25 cellular contexts compared by ENCODE assay signal in the genomic region with DNA sequence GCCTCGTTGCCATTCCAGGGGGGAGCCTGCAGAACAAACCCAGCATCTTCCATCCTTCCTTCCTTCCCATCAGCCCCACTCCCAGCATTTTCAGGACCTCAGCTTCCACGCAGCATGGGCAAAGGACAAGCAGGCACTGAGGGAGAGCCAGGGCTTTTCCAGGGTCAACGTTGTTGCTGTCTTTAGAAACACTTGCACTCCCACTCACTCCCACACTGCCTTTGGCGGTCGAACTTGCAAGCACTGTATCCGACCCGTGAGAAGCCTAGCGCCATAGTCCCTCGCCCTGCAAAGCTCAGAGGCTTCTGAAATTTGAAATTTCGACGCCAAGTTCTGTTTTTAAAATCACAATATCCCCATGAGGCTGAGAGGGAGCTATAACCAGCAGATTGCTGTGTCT.
"Had no signal": no experiment of that assay in that cellular context is flagged by ENCODE, and none has a peak within 500 bp of the region (broad histone marks: within the 10 kb centered on the region; RNA-seq: fewer than 3 reads in every experiment).

No MANE protein-coding gene starts in this region.

- H3K4me3 Mint-ChIP-seq: activated B cell treated with CpG ODN at 0.5 μM for 24 hours; activated CD4-positive, alpha-beta memory T cell treated with anti-CD3 and anti-CD28 coated beads for 36 hours; activated CD4-positive, alpha-beta T cell treated with anti-CD3 and anti-CD28 coated beads for 36 hours; activated naive CD4-positive, alpha-beta T cell treated with anti-CD3 and anti-CD28 coated beads for 36 hours; activated naive CD8-positive, alpha-beta T cell treated with anti-CD3 and anti-CD28 coated beads, Interleukin-2, amount 10 ng/mL, durations not matched to agents 7 days and 5 days; activated T-cell treated with anti-CD3 and anti-CD28 coated beads, Interleukin-2, amount 50 U/mL, for 72 hours; effector memory CD8-positive, alpha-beta T cell; natural killer cell; type B pancreatic cell had no signal

- FAIRE-seq: endothelial cell of umbilical vein, islet of Langerhans had no signal

- H3K27me3 Mint-ChIP-seq: activated B cell treated with CpG ODN at 0.5 μM for 24 hours; activated CD4-positive, alpha-beta memory T cell treated with anti-CD3 and anti-CD28 coated beads for 36 hours; activated CD4-positive, alpha-beta T cell treated with anti-CD3 and anti-CD28 coated beads for 36 hours; activated naive CD8-positive, alpha-beta T cell treated with anti-CD3 and anti-CD28 coated beads, Interleukin-2, amount 10 ng/mL, durations not matched to agents 7 days and 5 days; effector memory CD8-positive, alpha-beta T cell had no signal

- DNase-seq: activated B cell treated with CpG ODN at 0.5 μM for 24 hours; activated CD4-positive, alpha-beta memory T cell treated with anti-CD3 and anti-CD28 coated beads for 36 hours; activated effector memory CD4-positive, alpha-beta T cell treated with Interleukin-2 at 50 U/mL for 16 hours; activated naive CD4-positive, alpha-beta T cell treated with anti-CD3 and anti-CD28 coated beads for 36 hours; activated naive CD8-positive, alpha-beta T cell treated with anti-CD3 and anti-CD28 coated beads, Interleukin-2, amount 10 ng/mL, durations not matched to agents 7 days and 5 days; activated T-cell treated with anti-CD3 and anti-CD28 coated beads, Interleukin-2, amount 50 U/mL, for 72 hours; amygdala; effector memory CD8-positive, alpha-beta T cell; gastrocnemius medialis; hypothalamus; left colon; natural killer cell; stimulated activated CD4-positive, alpha-beta T cell treated with anti-CD3 and anti-CD28 coated beads, Interleukin-12 subunit alpha, Interleukin-12 subunit beta, amount 100 ng/mL, for 4 hours; stimulated activated CD4-positive, alpha-beta T cell treated with anti-CD3 and anti-CD28 coated beads, Interleukin-4, amount 100 ng/mL, for 4 hours; stomach; T1000 had no signal

- H3K27ac ChIP-seq: gastrocnemius medialis, neutrophil, ovary, prostate gland, stomach, thoracic aorta, vagina had no signal

- H3K4me1 Mint-ChIP-seq: activated B cell treated with CpG ODN at 0.5 μM for 24 hours; activated CD4-positive, alpha-beta T cell treated with anti-CD3 and anti-CD28 coated beads for 36 hours; activated naive CD8-positive, alpha-beta T cell treated with anti-CD3 and anti-CD28 coated beads, Interleukin-2, amount 10 ng/mL, durations not matched to agents 7 days and 5 days had no signal

- H3K36me3 Mint-ChIP-seq: type B pancreatic cell had no signal

- H3K4me3 ChIP-seq: gastrocnemius medialis, ovary, prostate gland, stomach, thoracic aorta, vagina had no signal

- H3K9me3 Mint-ChIP-seq: activated B cell treated with CpG ODN at 0.5 μM for 24 hours; activated CD4-positive, alpha-beta memory T cell treated with anti-CD3 and anti-CD28 coated beads for 36 hours; activated naive CD4-positive, alpha-beta T cell treated with anti-CD3 and anti-CD28 coated beads for 36 hours; activated naive CD8-positive, alpha-beta T cell treated with anti-CD3 and anti-CD28 coated beads, Interleukin-2, amount 10 ng/mL, durations not matched to agents 7 days and 5 days; activated T-cell treated with anti-CD3 and anti-CD28 coated beads, Interleukin-2, amount 50 U/mL, for 72 hours; effector memory CD8-positive, alpha-beta T cell; natural killer cell; type B pancreatic cell had no signal

- H3K27ac Mint-ChIP-seq: activated B cell treated with CpG ODN at 0.5 μM for 24 hours; activated CD4-positive, alpha-beta memory T cell treated with anti-CD3 and anti-CD28 coated beads for 36 hours; activated CD4-positive, alpha-beta T cell treated with anti-CD3 and anti-CD28 coated beads for 36 hours; activated naive CD4-positive, alpha-beta T cell treated with anti-CD3 and anti-CD28 coated beads for 36 hours; activated naive CD8-positive, alpha-beta T cell treated with anti-CD3 and anti-CD28 coated beads, Interleukin-2, amount 10 ng/mL, durations not matched to agents 7 days and 5 days; activated T-cell treated with anti-CD3 and anti-CD28 coated beads, Interleukin-2, amount 50 U/mL, for 72 hours; type B pancreatic cell had no signal

- H3K27me3 ChIP-seq: gastrocnemius medialis, neutrophil, ovary, vagina had no signal

- H3K4me1 ChIP-seq: gastrocnemius medialis, stomach had no signal

- H3K36me3 ChIP-seq: gastrocnemius medialis, ovary, prostate gland, thoracic aorta, vagina had no signal

- H3K9me3 ChIP-seq: gastrocnemius medialis, neutrophil, ovary, prostate gland, stomach, thoracic aorta, vagina had no signal
